ENCODE assay signal across 7 cellular contexts in genomic region chr9:129697956-129698757, GRCh38. TPM values are rescaled to one million over a fixed set of nuclear protein-coding genes. Genes with fewer than 3 reads are reported as not detected.
DNase-seq lines count a peak whose midpoint lies in the region; ATAC-seq lines count a peak whose summit lies in the region.

No MANE protein-coding gene starts in this region.

- DNase-seq in activated naive CD8-positive, alpha-beta T cell treated with anti-CD3 and anti-CD28 coated beads, Interleukin-2, amount 50 U/mL, for 24 hours, result peak; percentile 20
- no peak for DNase-seq in NCI-H2171 (lab: John Stamatoyannopoulos, UW)
- DNase-seq in G401 (ENCODE audit: low spot score), result no peak
- no peak for DNase-seq in HPDE6-E6E7 (ENCODE audit: extremely low spot score)

- H3K4me1 Mint-ChIP-seq in activated naive CD8-positive, alpha-beta T cell treated with anti-CD3 and anti-CD28 coated beads, Interleukin-2, amount 50 U/mL, for 24 hours, result peaks cover 9% of the 10 kb centered on the region
- peaks cover 7% of the 10 kb centered on the region for H3K4me1 Mint-ChIP-seq in stimulated activated naive CD8-positive, alpha-beta T cell treated with anti-CD3 and anti-CD28 coated beads, Interleukin-15, Interleukin-2, amounts not matched to agents 100 ng/mL and 50 ng/mL, for 24 hours (ENCODE audit: low read depth)

- peaks cover 47% of the 10 kb centered on the region for H3K27me3 Mint-ChIP-seq in activated naive CD8-positive, alpha-beta T cell treated with anti-CD3 and anti-CD28 coated beads, Interleukin-2, amount 50 U/mL, for 24 hours
- peaks cover 40% of the 10 kb centered on the region for H3K27me3 Mint-ChIP-seq in stimulated activated naive CD8-positive, alpha-beta T cell treated with anti-CD3 and anti-CD28 coated beads, Interleukin-15, Interleukin-2, amounts not matched to agents 100 ng/mL and 50 ng/mL, for 24 hours

- peaks cover 5% of the 10 kb centered on the region; the same call in 1 of the 2 replicates for H3K27me3 ChIP-seq in HUES48 (ENCODE audit: control insufficient read depth, insufficient read depth, low read length)

- no peaks in the 10 kb centered on the region for H3K36me3 ChIP-seq in HUES48 (ENCODE audit: control insufficient read depth, insufficient read depth, low read length)

- H3K9ac ChIP-seq in HUES48 (ENCODE audit: low read depth, low read length), result peak overlapping the region; percentile 76; the same call in 1 of the 2 replicates

- in situ Hi-C loops in G401 (cut with HindIII; ENCODE audit: low sequenced_read_pairs), result no loop called here

- H3K36me3 Mint-ChIP-seq in activated naive CD8-positive, alpha-beta T cell treated with anti-CD3 and anti-CD28 coated beads, Interleukin-2, amount 50 U/mL, for 24 hours (ENCODE audit: low read depth), result no peaks in the 10 kb centered on the region
- no peaks in the 10 kb centered on the region for H3K36me3 Mint-ChIP-seq in stimulated activated naive CD8-positive, alpha-beta T cell treated with anti-CD3 and anti-CD28 coated beads, Interleukin-15, Interleukin-2, amounts not matched to agents 100 ng/mL and 50 ng/mL, for 24 hours (ENCODE audit: low read depth)

- no peaks in the 10 kb centered on the region for H3K9me3 Mint-ChIP-seq in activated naive CD8-positive, alpha-beta T cell treated with anti-CD3 and anti-CD28 coated beads, Interleukin-2, amount 50 U/mL, for 24 hours
- no peaks in the 10 kb centered on the region for H3K9me3 Mint-ChIP-seq in stimulated activated naive CD8-positive, alpha-beta T cell treated with anti-CD3 and anti-CD28 coated beads, Interleukin-15, Interleukin-2, amounts not matched to agents 100 ng/mL and 50 ng/mL, for 24 hours

- H3K9me3 ChIP-seq in HUES48 (ENCODE audit: control insufficient read depth, insufficient read depth, low read length), result no peaks in the 10 kb centered on the region

- H3K4me1 ChIP-seq in HUES48 (ENCODE audit: control insufficient read depth, insufficient read depth, low read length), result no peaks in the 10 kb centered on the region

- peak overlapping the region; percentile 57 for H3K4me3 Mint-ChIP-seq in activated naive CD8-positive, alpha-beta T cell treated with anti-CD3 and anti-CD28 coated beads, Interleukin-2, amount 50 U/mL, for 24 hours
- H3K4me3 Mint-ChIP-seq in stimulated activated naive CD8-positive, alpha-beta T cell treated with anti-CD3 and anti-CD28 coated beads, Interleukin-15, Interleukin-2, amounts not matched to agents 100 ng/mL and 50 ng/mL, for 24 hours, result peak overlapping the region; percentile 56

- ATAC-seq in activated naive CD8-positive, alpha-beta T cell treated with anti-CD3 and anti-CD28 coated beads, Interleukin-2, amount 50 U/mL, for 24 hours, result no peak

- peak overlapping the region; percentile 68 for H3K4me3 ChIP-seq in HUES48 (ENCODE audit: low read depth, low read length)
- peak overlapping the region; percentile 42 for H3K4me3 ChIP-seq in iPS-11a (ENCODE audit: low read depth, low read length)

- H3K27ac Mint-ChIP-seq in activated naive CD8-positive, alpha-beta T cell treated with anti-CD3 and anti-CD28 coated beads, Interleukin-2, amount 50 U/mL, for 24 hours, result peak overlapping the region; percentile 39
- H3K27ac Mint-ChIP-seq in stimulated activated naive CD8-positive, alpha-beta T cell treated with anti-CD3 and anti-CD28 coated beads, Interleukin-15, Interleukin-2, amounts not matched to agents 100 ng/mL and 50 ng/mL, for 24 hours, result peak overlapping the region; percentile 68

- no peak overlapping the region for H3K27ac ChIP-seq in HUES48 (ENCODE audit: low read depth, low read length)

RNA-seq across cellular contexts. Expression of gene PRRX2, which starts 32.7 kb away (rescaled TPM):
- total RNA-seq in G401 (2014; rRNA removed; shearing (Covaris generic)), result not detected in 2 replicates

RNA-seq across cellular contexts. Expression of gene PTGES, which starts 54.7 kb away (rescaled TPM):
- total RNA-seq in G401 (2014; rRNA removed; shearing (Covaris generic)), result 2.5 and 4.8 TPM in 2 replicates

RNA-seq across cellular contexts. Expression of gene ASB6, which starts 56.2 kb away (rescaled TPM):
- 37.2 and 49.7 TPM in 2 replicates for total RNA-seq in G401 (2014; rRNA removed; shearing (Covaris generic))
